ENCODE assay signal across 1 cellular context in genomic region chr1:89523597-89524368, GRCh38.
TF ChIP-seq lines count a peak whose summit lies in the region.

No MANE protein-coding gene starts in this region.

TF ChIP-seq in WTC11, 78 proteins besides CTCF, POLR2A, EP300 and RAD21 (continued from another document):
- no peak for TF ChIP-seq ATF6 (CRISPR knock-in tag; IDR thresholded peaks at IDR 0.05)
- TF ChIP-seq ZNF219 (CRISPR knock-in tag; IDR thresholded peaks at IDR 0.05; ENCODE audit: borderline replicate concordance) = peak; percentile 89
- 0 out of 2 replicates have a peak, but pooled peaks have one; percentile 40 for TF ChIP-seq E2F1 (CRISPR knock-in tag; IDR thresholded peaks at IDR 0.05)
- no peak for TF ChIP-seq ZNF671 (CRISPR knock-in tag; IDR thresholded peaks at IDR 0.05)
- no peak for TF ChIP-seq HMGA2 (CRISPR knock-in tag; IDR thresholded peaks at IDR 0.05)
- peak; percentile 38; the same call in 1 of the 2 replicates for TF ChIP-seq JUN (CRISPR knock-in tag; IDR thresholded peaks at IDR 0.05)
- TF ChIP-seq FOXK1 (CRISPR knock-in tag; IDR thresholded peaks at IDR 0.05) = 0 out of 2 replicates have a peak, but pooled peaks have one; percentile 9
- TF ChIP-seq ZNF281 (CRISPR knock-in tag; IDR thresholded peaks at IDR 0.05) = peak; percentile 63; the same call in 1 of the 2 replicates
- TF ChIP-seq NR2C2 (CRISPR knock-in tag; IDR thresholded peaks at IDR 0.05) = peak; percentile 66; the same call in 1 of the 2 replicates
- TF ChIP-seq CREB1 (CRISPR knock-in tag; IDR thresholded peaks at IDR 0.05) = peak; percentile 43; the same call in 1 of the 2 replicates
- 0 out of 2 replicates have a peak, but pooled peaks have one; percentile 74 for TF ChIP-seq NFE2L1 (CRISPR knock-in tag; IDR thresholded peaks at IDR 0.05)
- TF ChIP-seq ZNF232 (CRISPR knock-in tag; IDR thresholded peaks at IDR 0.05) = 0 out of 2 replicates have a peak, but pooled peaks have one; percentile 44
- TF ChIP-seq ZNF138 (CRISPR knock-in tag; conservative IDR thresholded peaks at IDR 0.05) = no peak
- TF ChIP-seq SMAD4 (CRISPR knock-in tag; IDR thresholded peaks at IDR 0.05) = peak; percentile 90
- TF ChIP-seq PRDM15 (CRISPR knock-in tag; IDR thresholded peaks at IDR 0.05) = no peak
- TF ChIP-seq AFF4 (CRISPR knock-in tag; IDR thresholded peaks at IDR 0.05; ENCODE audit: borderline replicate concordance) = no peak
- TF ChIP-seq MAX (CRISPR knock-in tag; IDR thresholded peaks at IDR 0.05) = peak; percentile 96; the same call in 1 of the 2 replicates
- TF ChIP-seq ARID4B (CRISPR knock-in tag; IDR thresholded peaks at IDR 0.05; ENCODE audit: borderline replicate concordance) = peak; percentile 80; the same call in 1 of the 2 replicates
